Comparison of ENCODE assay signal across 14 cellular contexts in the genomic region with DNA sequence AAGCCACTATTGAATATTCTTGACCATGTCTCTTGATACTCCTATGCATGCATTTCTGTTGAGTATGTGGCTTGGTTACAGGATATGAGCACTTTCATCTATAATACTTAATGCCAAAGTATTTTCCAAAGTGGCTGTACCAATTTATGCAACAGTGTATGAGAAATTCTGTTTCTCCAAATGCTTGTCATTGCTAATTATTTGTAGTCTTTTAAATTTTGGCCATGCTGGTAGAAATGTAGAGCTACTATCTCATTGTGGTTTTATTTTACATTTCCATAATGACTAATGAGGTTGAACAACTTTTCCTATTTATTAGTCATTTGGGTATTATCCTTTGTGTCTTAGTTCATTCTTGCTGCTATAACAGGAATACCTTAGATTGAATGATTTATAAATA.
DNase-seq lines count a peak whose midpoint lies in the region; ATAC-seq and TF ChIP-seq lines count a peak whose summit lies in the region.
"Had no signal": no experiment of that assay in that cellular context is flagged by ENCODE, and none has a peak within 500 bp of the region (broad histone marks: within the 10 kb centered on the region; RNA-seq: fewer than 3 reads in every experiment).

No MANE protein-coding gene starts in this region.

- POLR2A ChIA-PET in SK-N-SH (lab: Yijun Ruan, JAX), result no interaction called here

- no peak overlapping the region for H3K27ac Mint-ChIP-seq in activated naive CD8-positive, alpha-beta T cell treated with anti-CD3 and anti-CD28 coated beads, Interleukin-2, amount 50 U/mL, for 24 hours
- H3K27ac Mint-ChIP-seq: CD14-positive monocyte; CD8-positive, alpha-beta memory T cell had no signal

- TF ChIP-seq CTCF in SK-N-SH (IDR thresholded peaks at IDR 0.05) (no peak), ovary (IDR thresholded peaks at IDR 0.05) (no peak)

- no peaks in the 10 kb centered on the region for H3K79me2 ChIP-seq in GM23248 (ENCODE audit: insufficient read depth)
- no peaks in the 10 kb centered on the region for H3K79me2 ChIP-seq in SK-N-SH (ENCODE audit: insufficient read depth)

- in situ Hi-C loops in GM23248 (cut with MboI), result no loop called here

- TF ChIP-seq POLR2A in ovary (IDR thresholded peaks at IDR 0.05), result no peak

- intact Hi-C loops in ovary (cut with DNase I), result no loop called here

- H3K4me2 ChIP-seq in GM23248 (ENCODE audit: unreplicated experiment) (no peak overlapping the region), SK-N-SH (no peak overlapping the region)
- H3K4me2 ChIP-seq: A549 had no signal

- H2AFZ ChIP-seq in GM23248, result no peak overlapping the region
- no peak overlapping the region for H2AFZ ChIP-seq in SK-N-SH (ENCODE audit: low read depth)

- H3K9me3 Mint-ChIP-seq in activated naive CD8-positive, alpha-beta T cell treated with anti-CD3 and anti-CD28 coated beads, Interleukin-2, amount 50 U/mL, for 24 hours, result no peaks in the 10 kb centered on the region
- H3K9me3 Mint-ChIP-seq: CD8-positive, alpha-beta memory T cell had no signal

- H3K4me3 ChIP-seq in GM23248, result no peak overlapping the region
- H3K4me3 ChIP-seq in SK-N-SH (ENCODE audit: low read depth in 2 of 2, low read length in 1 of 2), result no peak overlapping the region
- no peak overlapping the region for H3K4me3 ChIP-seq in ovary
- H3K4me3 ChIP-seq: A549, GM12878 had no signal

- TF ChIP-seq RAD21 in SK-N-SH (IDR thresholded peaks at IDR 0.05; ENCODE audit: low read length), result no peak

- CTCF ChIA-PET in SK-N-SH (lab: Yijun Ruan, JAX), result no interaction called here

- H3K4me1 ChIP-seq in GM23248 (ENCODE audit: insufficient read depth) (peaks cover 28% of the 10 kb centered on the region), SK-N-SH (ENCODE audit: control insufficient read depth in 1 of 2, insufficient read depth in 2 of 2, low read depth in 1 of 2, low read length in 1 of 2) (peaks cover 4 to 9% of the 10 kb centered on the region in 2 experiments), ovary (ENCODE audit: insufficient read depth) (peaks cover 11% of the 10 kb centered on the region)
- H3K4me1 ChIP-seq: A549 had no signal

- no peaks in the 10 kb centered on the region for H3K4me1 Mint-ChIP-seq in activated naive CD8-positive, alpha-beta T cell treated with anti-CD3 and anti-CD28 coated beads, Interleukin-2, amount 50 U/mL, for 24 hours
- H3K4me1 Mint-ChIP-seq: CD14-positive monocyte; CD8-positive, alpha-beta memory T cell had no signal

- peak overlapping the region; percentile 60 for H3K27ac ChIP-seq in GM23248
- H3K27ac ChIP-seq in SK-N-SH (ENCODE audit: low read depth in 2 of 2, low read length in 1 of 2), result peak overlapping the region in 1 of 2 experiments; percentile 81; a peak in 3 of 4 replicates
- H3K27ac ChIP-seq in ovary, result no peak overlapping the region
- H3K27ac ChIP-seq: A549 had no signal

- H3K9me3 ChIP-seq in GM23248 (ENCODE audit: low read depth) (no peaks in the 10 kb centered on the region), SK-N-SH (peaks cover 10% of the 10 kb centered on the region), ovary (no peaks in the 10 kb centered on the region)
- H3K9me3 ChIP-seq: A549, Caco-2 had no signal

- peak; percentile 70 for DNase-seq in GM23248
- no peak for DNase-seq in SK-N-SH
- DNase-seq in fibroblast of gingiva (ENCODE audit: low read depth), result peak; percentile 65
- DNase-seq in activated naive CD8-positive, alpha-beta T cell treated with anti-CD3 and anti-CD28 coated beads, Interleukin-2, amount 50 U/mL, for 24 hours, result no peak
- DNase-seq in mesenteric fat pad (ENCODE audit: low spot score), result no peak
- no peak for DNase-seq in HT-29 (ENCODE audit: low spot score)
- DNase-seq in ovary, result no peak
- DNase-seq: Caco-2; CD8-positive, alpha-beta memory T cell; DND-41; IMR-90 had no signal

- H3K9ac ChIP-seq in GM23248 (no peak overlapping the region), SK-N-SH (no peak overlapping the region)

- no peak for ATAC-seq in activated naive CD8-positive, alpha-beta T cell treated with anti-CD3 and anti-CD28 coated beads, Interleukin-2, amount 50 U/mL, for 24 hours
- ATAC-seq: A549, GM12878 had no signal

- H3K27me3 Mint-ChIP-seq in activated naive CD8-positive, alpha-beta T cell treated with anti-CD3 and anti-CD28 coated beads, Interleukin-2, amount 50 U/mL, for 24 hours, result peaks cover 8% of the 10 kb centered on the region

- H3K27me3 ChIP-seq in GM23248 (replicated peaks; ENCODE audit: insufficient read depth) (no peaks in the 10 kb centered on the region), SK-N-SH (ENCODE audit: insufficient read depth) (no peaks in the 10 kb centered on the region), ovary (no peaks in the 10 kb centered on the region)

- peaks cover 38% of the 10 kb centered on the region for H3F3A ChIP-seq in GM23248 (ENCODE audit: insufficient read depth)
- H3F3A ChIP-seq in SK-N-SH (replicated peaks; ENCODE audit: insufficient read depth), result peaks cover 28% of the 10 kb centered on the region

- no peaks in the 10 kb centered on the region for H3K9me2 ChIP-seq in GM23248 (ENCODE audit: insufficient read depth)
- no peaks in the 10 kb centered on the region for H3K9me2 ChIP-seq in SK-N-SH

- H3K36me3 ChIP-seq in GM23248 (ENCODE audit: low read depth) (no peaks in the 10 kb centered on the region), SK-N-SH (replicated peaks in 1 of 2; ENCODE audit: control insufficient read depth in 1 of 2, insufficient read depth in 2 of 2, low read length in 1 of 2) (peaks cover 0 to 7% of the 10 kb centered on the region in 2 experiments), ovary (no peaks in the 10 kb centered on the region)

- TF ChIP-seq EP300 in SK-N-SH (IDR thresholded peaks at IDR 0.05; ENCODE audit: borderline replicate concordance in 1 of 2, low read depth in 1 of 2, low read length in 1 of 2) (peak; percentile 48 to 94; a peak in 3 of 4 replicates), ovary (IDR thresholded peaks at IDR 0.05) (no peak)

- H3K36me3 Mint-ChIP-seq in activated naive CD8-positive, alpha-beta T cell treated with anti-CD3 and anti-CD28 coated beads, Interleukin-2, amount 50 U/mL, for 24 hours (ENCODE audit: low read depth), result no peaks in the 10 kb centered on the region
- H3K36me3 Mint-ChIP-seq: CD14-positive monocyte; CD8-positive, alpha-beta memory T cell had no signal

- H4K20me1 ChIP-seq in GM23248 (ENCODE audit: insufficient read depth) (no peaks in the 10 kb centered on the region), SK-N-SH (ENCODE audit: insufficient read depth) (no peaks in the 10 kb centered on the region)

- H3K4me3 Mint-ChIP-seq in activated naive CD8-positive, alpha-beta T cell treated with anti-CD3 and anti-CD28 coated beads, Interleukin-2, amount 50 U/mL, for 24 hours, result no peak overlapping the region
- H3K4me3 Mint-ChIP-seq: CD14-positive monocyte; CD8-positive, alpha-beta memory T cell had no signal

TF ChIP-seq in SK-N-SH, 30 proteins besides CTCF, POLR2A, EP300 and RAD21 (continues in another document):
- TF ChIP-seq GABPA (IDR thresholded peaks at IDR 0.05; ENCODE audit: low read depth) (no peak), YY1 (IDR thresholded peaks at IDR 0.05; ENCODE audit: low read depth) (0 out of 2 replicates have a peak, but pooled peaks have one; percentile 30), ELF1 (IDR thresholded peaks at IDR 0.05) (no peak), EZH2phosphoT487 (IDR thresholded peaks at IDR 0.05; ENCODE audit: borderline replicate concordance, low read depth) (no peak), TEAD4 (IDR thresholded peaks at IDR 0.05; ENCODE audit: borderline replicate concordance, insufficient read depth) (peak; percentile 63; the same call in 1 of the 2 replicates), TCF12 (IDR thresholded peaks at IDR 0.05) (peak; percentile 91), POLR2AphosphoS5 (IDR thresholded peaks at IDR 0.05; ENCODE audit: low read depth, low read length) (peak; percentile 55; the same call in 1 of the 2 replicates), FOSL2 (IDR thresholded peaks at IDR 0.05; ENCODE audit: borderline replicate concordance, low read depth) (peak; percentile 72), MEF2A (IDR thresholded peaks at IDR 0.05; ENCODE audit: borderline replicate concordance, low read depth) (0 out of 2 replicates have a peak, but pooled peaks have one; percentile 36), MXI1 (IDR thresholded peaks at IDR 0.05; ENCODE audit: low read depth, low read length) (no peak), JUND (IDR thresholded peaks at IDR 0.05) (peak; percentile 66), RXRA (IDR thresholded peaks at IDR 0.05; ENCODE audit: borderline replicate concordance, low read depth) (peak; percentile 45; the same call in 1 of the 2 replicates)
- TF ChIP-seq, protein P1, sequence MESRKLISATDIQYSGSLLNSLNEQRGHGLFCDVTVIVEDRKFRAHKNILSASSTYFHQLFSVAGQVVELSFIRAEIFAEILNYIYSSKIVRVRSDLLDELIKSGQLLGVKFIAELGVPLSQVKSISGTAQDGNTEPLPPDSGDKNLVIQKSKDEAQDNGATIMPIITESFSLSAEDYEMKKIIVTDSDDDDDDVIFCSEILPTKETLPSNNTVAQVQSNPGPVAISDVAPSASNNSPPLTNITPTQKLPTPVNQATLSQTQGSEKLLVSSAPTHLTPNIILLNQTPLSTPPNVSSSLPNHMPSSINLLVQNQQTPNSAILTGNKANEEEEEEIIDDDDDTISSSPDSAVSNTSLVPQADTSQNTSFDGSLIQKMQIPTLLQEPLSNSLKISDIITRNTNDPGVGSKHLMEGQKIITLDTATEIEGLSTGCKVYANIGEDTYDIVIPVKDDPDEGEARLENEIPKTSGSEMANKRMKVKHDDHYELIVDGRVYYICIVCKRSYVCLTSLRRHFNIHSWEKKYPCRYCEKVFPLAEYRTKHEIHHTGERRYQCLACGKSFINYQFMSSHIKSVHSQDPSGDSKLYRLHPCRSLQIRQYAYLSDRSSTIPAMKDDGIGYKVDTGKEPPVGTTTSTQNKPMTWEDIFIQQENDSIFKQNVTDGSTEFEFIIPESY (IDR thresholded peaks at IDR 0.05; ENCODE audit: borderline replicate concordance, low read depth), result 0 out of 2 replicates have a peak, but pooled peaks have one; percentile 26
- TF ChIP-seq, protein P2, sequence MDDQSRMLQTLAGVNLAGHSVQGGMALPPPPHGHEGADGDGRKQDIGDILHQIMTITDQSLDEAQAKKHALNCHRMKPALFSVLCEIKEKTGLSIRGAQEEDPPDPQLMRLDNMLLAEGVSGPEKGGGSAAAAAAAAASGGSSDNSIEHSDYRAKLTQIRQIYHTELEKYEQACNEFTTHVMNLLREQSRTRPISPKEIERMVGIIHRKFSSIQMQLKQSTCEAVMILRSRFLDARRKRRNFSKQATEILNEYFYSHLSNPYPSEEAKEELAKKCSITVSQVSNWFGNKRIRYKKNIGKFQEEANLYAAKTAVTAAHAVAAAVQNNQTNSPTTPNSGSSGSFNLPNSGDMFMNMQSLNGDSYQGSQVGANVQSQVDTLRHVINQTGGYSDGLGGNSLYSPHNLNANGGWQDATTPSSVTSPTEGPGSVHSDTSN (IDR thresholded peaks at IDR 0.05), result peak; percentile 91
- TF ChIP-seq, protein P3, sequence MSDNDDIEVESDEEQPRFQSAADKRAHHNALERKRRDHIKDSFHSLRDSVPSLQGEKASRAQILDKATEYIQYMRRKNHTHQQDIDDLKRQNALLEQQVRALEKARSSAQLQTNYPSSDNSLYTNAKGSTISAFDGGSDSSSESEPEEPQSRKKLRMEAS (IDR thresholded peaks at IDR 0.05; ENCODE audit: low read depth), result 0 out of 2 replicates have a peak, but pooled peaks have one; percentile 17

Comparison
In these comparisons a context has a peak if more than half of its experiments do, and no peak if none do; other contexts are left out.
1. DNase-seq: peak in GM23248 (single experiment) and fibroblast of gingiva (single experiment); none in SK-N-SH (single experiment), activated naive CD8-positive, alpha-beta T cell treated with anti-CD3 and anti-CD28 coated beads, Interleukin-2, amount 50 U/mL, for 24 hours (single experiment), mesenteric fat pad (single experiment), HT-29 (single experiment) and ovary (0 of 5).